ENCODE assay signal across 1 cellular context in the genomic region with DNA sequence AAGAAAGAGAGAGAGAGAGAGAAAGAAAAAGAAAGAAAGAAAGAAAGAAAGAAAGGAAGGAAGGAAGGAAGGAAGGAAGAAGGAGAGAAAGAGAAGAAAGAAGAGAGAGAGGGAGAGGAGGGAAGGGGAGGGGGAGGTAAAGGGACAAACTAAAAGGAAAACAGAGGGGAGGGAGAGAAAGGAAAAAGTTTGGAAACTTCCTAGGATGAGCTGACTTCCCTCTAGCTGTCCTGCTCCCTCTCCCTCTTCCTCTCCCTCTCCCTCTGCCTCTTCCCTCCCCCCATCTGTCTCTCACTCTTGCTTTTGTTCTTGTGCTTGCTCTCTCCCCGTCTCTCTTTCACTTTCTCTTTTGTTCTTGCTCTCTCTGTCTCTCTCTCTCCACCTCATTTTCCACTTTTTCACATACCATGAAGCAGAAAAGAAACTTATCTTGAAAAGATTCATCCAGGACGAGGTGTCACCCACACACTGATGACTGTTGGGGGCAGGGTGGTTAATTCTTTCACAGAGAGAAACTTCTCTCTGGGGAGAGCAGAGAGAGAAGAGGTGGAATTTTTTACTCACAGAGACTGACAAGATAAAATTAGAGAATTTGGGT.
TF ChIP-seq lines count a peak whose summit lies in the region.

No MANE protein-coding gene starts in this region.

TF ChIP-seq in K562, 482 proteins besides CTCF, POLR2A, EP300 and RAD21:
- TF ChIP-seq ZBTB26 (CRISPR knock-in tag; IDR thresholded peaks at IDR 0.05): 0 out of 2 replicates have a peak, but pooled peaks have one; percentile 67
- TF ChIP-seq PTBP1 (IDR thresholded peaks at IDR 0.05; ENCODE audit: low read depth, low read length): no peak
- TF ChIP-seq THRB (CRISPR knock-in tag; conservative IDR thresholded peaks at IDR 0.05): 0 out of 2 replicates have a peak, but pooled peaks have one; percentile 61
- TF ChIP-seq HDAC3 (IDR thresholded peaks at IDR 0.05; ENCODE audit: borderline replicate concordance, partially characterized antibody): no peak
- peak; percentile 34 for TF ChIP-seq PCBP2 (IDR thresholded peaks at IDR 0.05; ENCODE audit: low read depth, low read length, poor library complexity, severe bottlenecking)
- TF ChIP-seq TBP (optimal IDR thresholded peaks at IDR 0.05; ENCODE audit: low read depth, low read length): no peak
- TF ChIP-seq, protein P1, sequence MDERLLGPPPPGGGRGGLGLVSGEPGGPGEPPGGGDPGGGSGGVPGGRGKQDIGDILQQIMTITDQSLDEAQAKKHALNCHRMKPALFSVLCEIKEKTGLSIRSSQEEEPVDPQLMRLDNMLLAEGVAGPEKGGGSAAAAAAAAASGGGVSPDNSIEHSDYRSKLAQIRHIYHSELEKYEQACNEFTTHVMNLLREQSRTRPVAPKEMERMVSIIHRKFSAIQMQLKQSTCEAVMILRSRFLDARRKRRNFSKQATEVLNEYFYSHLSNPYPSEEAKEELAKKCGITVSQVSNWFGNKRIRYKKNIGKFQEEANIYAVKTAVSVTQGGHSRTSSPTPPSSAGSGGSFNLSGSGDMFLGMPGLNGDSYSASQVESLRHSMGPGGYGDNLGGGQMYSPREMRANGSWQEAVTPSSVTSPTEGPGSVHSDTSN (CRISPR knock-in tag; IDR thresholded peaks at IDR 0.05; ENCODE audit: low read depth): no peak
- TF ChIP-seq, protein P1 (tag; conservative IDR thresholded peaks at IDR 0.05; ENCODE audit: low read depth): peak; percentile 7; the same call in 1 of the 2 replicates
- peak; percentile 98 for TF ChIP-seq ZNF512 (tag; IDR thresholded peaks at IDR 0.05)
